In the genomic region with DNA sequence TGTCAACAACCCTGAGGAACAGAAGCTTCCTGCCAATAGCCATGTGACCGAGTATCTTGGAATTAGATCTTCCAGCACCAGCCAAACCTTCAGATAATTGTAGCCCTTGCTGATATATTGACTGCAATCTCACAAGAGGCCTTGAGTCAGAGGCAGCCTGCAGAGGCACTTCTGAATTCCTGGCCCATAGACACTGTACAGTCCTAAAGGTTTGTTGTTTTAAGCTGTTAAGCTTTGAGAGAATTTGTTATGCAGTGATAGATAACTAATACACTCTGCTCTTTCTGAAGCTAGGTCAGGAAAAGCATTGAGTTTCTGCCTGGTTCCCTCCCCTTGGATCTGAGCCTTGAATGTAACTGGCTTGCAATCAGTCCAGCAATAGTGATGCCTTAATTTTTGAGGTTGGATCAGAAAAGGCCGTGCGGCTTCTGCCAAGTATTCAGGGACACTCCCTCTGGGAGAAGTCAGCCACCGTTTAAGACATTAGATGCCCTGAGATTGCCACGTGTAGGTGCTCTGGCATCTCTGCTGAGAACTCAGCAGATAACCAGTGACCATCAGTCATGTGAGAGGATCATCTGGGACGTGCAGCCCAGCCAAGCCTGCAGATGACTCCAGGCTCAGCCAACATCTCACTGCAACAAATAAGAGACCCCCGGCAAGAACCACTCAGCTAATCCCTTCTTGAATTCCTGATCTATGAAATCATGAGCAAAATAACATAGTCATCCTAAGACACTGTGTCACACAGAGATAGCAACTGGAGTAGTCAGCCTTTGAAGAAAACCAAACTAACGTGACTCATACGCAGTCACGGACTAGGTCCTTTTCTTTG, we compare ENCODE assay signal across 9 cellular contexts.
DNase-seq lines count a peak whose midpoint lies in the region; ATAC-seq, FAIRE-seq and TF ChIP-seq lines count a peak whose summit lies in the region.
"Had no signal": no experiment of that assay in that cellular context is flagged by ENCODE, and none has a peak within 500 bp of the region (broad histone marks: within the 10 kb centered on the region; RNA-seq: fewer than 3 reads in every experiment).

No MANE protein-coding gene starts in this region.

- no peaks in the 10 kb centered on the region for H4K20me1 ChIP-seq in keratinocyte (ENCODE audit: control insufficient read depth, extremely low read depth, insufficient read depth, low read length)

- no peak for TF ChIP-seq EP300 in transverse colon (IDR thresholded peaks at IDR 0.05; ENCODE audit: low read depth)

- 74 to 75% methylated on average over 6 to 10 of the region's 10 CpGs for WGBS in transverse colon (ENCODE audit: low coverage in 1 of 2), 2 donors

- peak overlapping the region; percentile 25 for H3K4me2 ChIP-seq in keratinocyte (ENCODE audit: control insufficient read depth, extremely low read depth, insufficient read depth, low read depth, low read length)

- in situ Hi-C loops in transverse colon (cut with MboI; ENCODE audit: low pct_ligation_motif_present in 1 of 4, low pct_unique_long_range_greater_than_20kb in 1 of 4, low sequenced_read_pairs in 3 of 4): no loop called here

- no peak for ATAC-seq in HG03342 (IDR thresholded peaks at IDR 0.05; ENCODE audit: unreplicated experiment)
- ATAC-seq in GM21717 (IDR thresholded peaks at IDR 0.05; ENCODE audit: unreplicated experiment): no peak

- no peak for TF ChIP-seq POLR2A in transverse colon (IDR thresholded peaks at IDR 0.05)

- H3K27ac ChIP-seq in keratinocyte (ENCODE audit: control insufficient read depth, insufficient read depth, low read length) (peak overlapping the region; percentile 85), transverse colon (peak overlapping the region in 3 of 4 donors; percentile 13 to 41 (median 31))

- peak overlapping the region; percentile 63 for H2AFZ ChIP-seq in keratinocyte (ENCODE audit: control insufficient read depth, low read length)

- H3K79me2 ChIP-seq in keratinocyte (ENCODE audit: control insufficient read depth, insufficient read depth, low read length): no peaks in the 10 kb centered on the region

- dilution Hi-C loops in keratinocyte (cut with MboI; ENCODE audit: extremely low pct_ligation_motif_present, low sequenced_read_pairs): no loop called here

- intact Hi-C loops in transverse colon (cut with DNase I; ENCODE audit: low total_unique reads): no loop called here

- peak overlapping the region; percentile 43 for H3K9ac ChIP-seq in keratinocyte (ENCODE audit: control insufficient read depth, extremely low read depth, insufficient read depth, low read length)

- H3K4me1 ChIP-seq in keratinocyte (ENCODE audit: control insufficient read depth, extremely low read depth, insufficient read depth, low read length): peaks cover 22% of the 10 kb centered on the region
- H3K4me1 ChIP-seq in transverse colon: no peaks in the 10 kb centered on the region

- peak; percentile 83 for FAIRE-seq in keratinocyte (lab: Jason Lieb, UNC)

- DNase-seq in HPDE6-E6E7 (ENCODE audit: extremely low spot score) (peak; percentile 78), astrocyte of the hippocampus (ENCODE audit: low read depth, low spot score) (peak; percentile 94), keratinocyte (ENCODE audit: low read depth, low spot score) (peak; percentile 83), transverse colon (peak; percentile 12), SK-N-DZ (ENCODE audit: low spot score) (no peak), occipital lobe (lab: John Stamatoyannopoulos, UW) (no peak)
- DNase-seq: activated naive CD4-positive, alpha-beta T cell treated with anti-CD3 and anti-CD28 coated beads, Interleukin-2, amount 50 U/mL, for 16 hours had no signal

- TF ChIP-seq CTCF in keratinocyte (optimal IDR thresholded peaks at IDR 0.05 in 1 of 3, IDR thresholded peaks at IDR 0.05 in 1 of 3, conservative IDR thresholded peaks at IDR 0.05 in 1 of 3; ENCODE audit: extremely low read depth in 1 of 3, insufficient read depth in 2 of 3, low read length in 3 of 3) (no peak), transverse colon (IDR thresholded peaks at IDR 0.05) (no peak)

- no peaks in the 10 kb centered on the region for H3K9me3 ChIP-seq in keratinocyte (ENCODE audit: control insufficient read depth, low read depth, low read length)
- no peaks in the 10 kb centered on the region for H3K9me3 ChIP-seq in transverse colon

- no peaks in the 10 kb centered on the region for H3K36me3 ChIP-seq in keratinocyte (ENCODE audit: control insufficient read depth in 2 of 2, extremely low read depth in 1 of 2, insufficient read depth in 2 of 2, low read length in 2 of 2)
- H3K36me3 ChIP-seq in transverse colon: no peaks in the 10 kb centered on the region

- no peak overlapping the region for H3K4me3 ChIP-seq in keratinocyte (ENCODE audit: control insufficient read depth in 2 of 3, extremely low read depth in 1 of 3, insufficient read depth in 2 of 3, low read depth in 1 of 3, low read length in 3 of 3)
- no peak overlapping the region for H3K4me3 ChIP-seq in transverse colon

- H3K9me1 ChIP-seq in keratinocyte (ENCODE audit: control insufficient read depth, extremely low read depth, insufficient read depth, low read length): no peaks in the 10 kb centered on the region

- H3K27me3 ChIP-seq in keratinocyte (ENCODE audit: control insufficient read depth, extremely low read depth, insufficient read depth, low read length): no peaks in the 10 kb centered on the region
- H3K27me3 ChIP-seq in transverse colon: no peaks in the 10 kb centered on the region

Comparison
In these comparisons a context has a peak if more than half of its experiments do, and no peak if none do; other contexts are left out.
1. DNase-seq: peak in HPDE6-E6E7 (single experiment), astrocyte of the hippocampus (single experiment), keratinocyte (single experiment) and transverse colon (single experiment); none in SK-N-DZ (single experiment) and occipital lobe (single experiment).